Comparison of ENCODE assay signal across 25 cellular contexts in the genomic region with DNA sequence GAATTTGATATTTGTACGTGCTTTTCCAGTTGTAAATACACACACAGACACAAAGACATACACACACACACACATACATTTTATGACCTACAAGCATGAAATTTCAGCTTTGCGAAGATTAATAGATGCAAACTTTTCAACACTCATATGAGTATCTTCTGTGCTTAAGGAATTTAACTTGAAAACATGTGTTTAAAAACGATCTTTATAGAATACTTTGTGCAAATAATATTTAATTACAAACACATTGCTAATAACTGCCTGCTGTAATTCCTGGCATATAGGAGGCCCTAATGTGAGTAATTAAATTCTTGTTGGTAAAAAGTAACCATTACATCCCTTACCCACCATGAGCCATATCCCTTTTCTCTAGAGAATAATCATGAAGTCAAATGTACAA.
"Had no signal": no experiment of that assay in that cellular context is flagged by ENCODE, and none has a peak within 500 bp of the region (broad histone marks: within the 10 kb centered on the region; RNA-seq: fewer than 3 reads in every experiment).

No MANE protein-coding gene starts in this region.

- ATAC-seq: effector memory CD8-positive, alpha-beta T cell; left ventricle myocardium superior; natural killer cell; psoas muscle; right cardiac atrium; stimulated activated effector memory CD8-positive, alpha-beta T cell treated with anti-CD3 and anti-CD28 coated beads, Interleukin-12 subunit alpha, Interleukin-12 subunit beta, amount 100 ng/mL, for 72 hours had no signal

- H3K4me1 ChIP-seq: esophagus squamous epithelium, psoas muscle, sigmoid colon, stomach, testis, tibial artery had no signal

- DNase-seq: cortex of kidney; effector memory CD8-positive, alpha-beta T cell; erythroblast; esophagus squamous epithelium; hypothalamus; immature natural killer cell; left ventricle myocardium superior; natural killer cell; occipital lobe; ovary; posterior cingulate gyrus; psoas muscle; right cardiac atrium; sigmoid colon; stimulated activated CD4-positive, alpha-beta T cell treated with anti-CD3 and anti-CD28 coated beads, Interleukin-2, amount 100 ng/mL, for 24 hours; stimulated activated CD4-positive, alpha-beta T cell treated with anti-CD3 and anti-CD28 coated beads, Interleukin-4, amount 100 ng/mL, for 24 hours; stimulated activated naive CD4-positive, alpha-beta T cell treated with Interleukin-2 at 50 U/mL for 16 hours; stomach; testis; tibial artery had no signal

- H3K4me3 ChIP-seq: esophagus squamous epithelium, lung, ovary, psoas muscle, sigmoid colon, stomach, testis, tibial artery had no signal

- H3K27ac ChIP-seq: esophagus squamous epithelium, ovary, psoas muscle, sigmoid colon, stomach, testis, tibial artery had no signal

- H3K36me3 ChIP-seq: esophagus squamous epithelium, ovary, sigmoid colon, stomach, tibial artery had no signal

- FAIRE-seq: endometrium, frontal cortex, keratinocyte had no signal

- H3K27me3 ChIP-seq: esophagus squamous epithelium, ovary, sigmoid colon, stomach, testis, tibial artery had no signal

- H3K9me3 ChIP-seq: esophagus squamous epithelium, ovary, psoas muscle, sigmoid colon, stomach, testis, tibial artery had no signal
